ENCODE assay signal across 1 cellular context in genomic region chr17:49361902-49362722, GRCh38.
TF ChIP-seq lines count a peak whose summit lies in the region.

Gene ZNF652, minus strand, starts transcription at chr17:49362250. Its CDS starts 44,525 bp downstream, at chr17:49317725.

TF ChIP-seq in HepG2, 621 proteins besides CTCF, POLR2A, EP300 and RAD21 (continued from another document and continues in another):
- TF ChIP-seq ZNF83 (CRISPR knock-in tag; IDR thresholded peaks at IDR 0.05; ENCODE audit: borderline replicate concordance) (no peak), PRDM10 (CRISPR knock-in tag; IDR thresholded peaks at IDR 0.05; ENCODE audit: low read depth) (peak; percentile 65; the same call in 1 of the 2 replicates), ESRRA (CRISPR knock-in tag; IDR thresholded peaks at IDR 0.05; ENCODE audit: low read depth) (0 out of 2 replicates have a peak, but pooled peaks have one; percentile 57), IRF2 (CRISPR knock-in tag; IDR thresholded peaks at IDR 0.05) (0 out of 2 replicates have a peak, but pooled peaks have one; percentile 30), HES4 (CRISPR knock-in tag; IDR thresholded peaks at IDR 0.05; ENCODE audit: borderline replicate concordance) (0 out of 2 replicates have a peak, but pooled peaks have one; percentile 43), ZFP37 (CRISPR knock-in tag; IDR thresholded peaks at IDR 0.05; ENCODE audit: borderline replicate concordance) (peak; percentile 63; the same call in 1 of the 2 replicates), YY1 (IDR thresholded peaks at IDR 0.05; ENCODE audit: insufficient read depth, insufficient replicate concordance, low read depth, low read length) (peak; percentile 58), ZNF441 (CRISPR knock-in tag; IDR thresholded peaks at IDR 0.05; ENCODE audit: borderline replicate concordance) (peak; percentile 13), ZKSCAN1 (IDR thresholded peaks at IDR 0.05; ENCODE audit: low read length) (no peak), ZNF841 (CRISPR knock-in tag; IDR thresholded peaks at IDR 0.05; ENCODE audit: borderline replicate concordance) (peak; percentile 69; the same call in 1 of the 2 replicates), ZNF281 (CRISPR knock-in tag; IDR thresholded peaks at IDR 0.05; ENCODE audit: borderline replicate concordance) (peak; percentile 66; the same call in 1 of the 2 replicates), ZMYM4 (CRISPR knock-in tag; IDR thresholded peaks at IDR 0.05) (no peak), NPAS2 (CRISPR knock-in tag; IDR thresholded peaks at IDR 0.05; ENCODE audit: borderline replicate concordance) (no peak), ZNF333 (CRISPR knock-in tag; IDR thresholded peaks at IDR 0.05; ENCODE audit: borderline replicate concordance) (no peak), HINFP (CRISPR knock-in tag; IDR thresholded peaks at IDR 0.05; ENCODE audit: low read depth) (peak; percentile 25; the same call in 1 of the 2 replicates), MED13 (CRISPR knock-in tag; IDR thresholded peaks at IDR 0.05) (no peak), GZF1 (CRISPR knock-in tag; IDR thresholded peaks at IDR 0.05) (no peak), ATF4 (CRISPR knock-in tag; IDR thresholded peaks at IDR 0.05) (no peak; a peak in 1 of 4 replicates), NCOA2 (CRISPR knock-in tag; IDR thresholded peaks at IDR 0.05) (0 out of 2 replicates have a peak, but pooled peaks have one; percentile 8), ZNF17 (CRISPR knock-in tag; IDR thresholded peaks at IDR 0.05) (no peak), ZNF10 (CRISPR knock-in tag; IDR thresholded peaks at IDR 0.05; ENCODE audit: borderline replicate concordance, low read depth) (no peak), RXRA (CRISPR knock-in tag; IDR thresholded peaks at IDR 0.05) (peak; percentile 47; the same call in 1 of the 2 replicates), ZSCAN9 (CRISPR knock-in tag; IDR thresholded peaks at IDR 0.05; ENCODE audit: borderline replicate concordance) (no peak; the same call in 1 of the 2 replicates), ZNF788 (CRISPR knock-in tag; IDR thresholded peaks at IDR 0.05; ENCODE audit: borderline replicate concordance) (peak; percentile 19; the same call in 1 of the 2 replicates), MNT (IDR thresholded peaks at IDR 0.05) (peak; percentile 25; the same call in 1 of the 2 replicates), ZNF572 (CRISPR knock-in tag; IDR thresholded peaks at IDR 0.05) (no peak), ZNF136 (CRISPR knock-in tag; IDR thresholded peaks at IDR 0.05; ENCODE audit: low read depth) (0 out of 2 replicates have a peak, but pooled peaks have one; percentile 54), TOE1 (CRISPR knock-in tag; IDR thresholded peaks at IDR 0.05) (no peak), KLF12 (CRISPR knock-in tag; IDR thresholded peaks at IDR 0.05; ENCODE audit: borderline replicate concordance) (no peak), ZNF318 (CRISPR knock-in tag; IDR thresholded peaks at IDR 0.05) (no peak), ZFAT (CRISPR knock-in tag; conservative IDR thresholded peaks at IDR 0.05) (no peak), ZNF598 (CRISPR knock-in tag; IDR thresholded peaks at IDR 0.05; ENCODE audit: borderline replicate concordance) (peak; percentile 79; the same call in 1 of the 2 replicates), ZNF75D (CRISPR knock-in tag; IDR thresholded peaks at IDR 0.05; ENCODE audit: borderline replicate concordance) (no peak), ZNF512B (CRISPR knock-in tag; IDR thresholded peaks at IDR 0.05; ENCODE audit: borderline replicate concordance) (no peak), ZNF354B (CRISPR knock-in tag; IDR thresholded peaks at IDR 0.05) (no peak)
